Comparison of ENCODE assay signal across 24 cellular contexts in the genomic region with DNA sequence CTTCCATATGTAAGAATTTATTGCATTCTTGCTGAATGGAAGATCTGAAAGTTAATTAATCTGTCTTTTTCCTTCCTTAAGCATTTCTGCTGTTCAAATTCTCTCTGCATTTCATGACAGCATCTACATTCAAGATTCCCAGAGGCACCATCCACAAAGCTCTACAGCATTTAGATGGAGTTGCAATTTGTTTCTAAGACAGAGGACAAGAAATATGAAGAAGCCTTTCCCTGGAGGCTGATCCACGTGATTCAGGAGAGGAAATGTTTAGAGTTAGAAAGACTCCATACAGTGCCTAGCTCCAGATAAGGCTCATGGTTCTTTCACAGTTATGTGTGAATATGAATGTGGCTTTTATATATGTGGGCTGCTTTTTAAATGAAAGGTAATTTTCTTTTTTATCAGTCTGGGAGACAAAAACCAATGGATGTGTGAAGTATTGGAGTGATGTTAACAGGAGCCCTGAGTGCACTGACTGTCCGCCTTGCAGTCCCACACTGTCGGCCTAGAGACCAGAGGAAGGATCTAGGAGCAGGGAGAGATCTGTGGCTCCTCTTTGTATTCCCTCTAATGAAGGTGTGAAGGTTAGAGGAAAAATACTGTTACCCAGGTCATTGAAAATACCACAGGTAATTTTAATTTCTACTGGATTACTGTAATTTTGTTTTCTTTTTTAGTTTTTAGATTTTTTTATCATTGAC.
DNase-seq lines count a peak whose midpoint lies in the region; FAIRE-seq and TF ChIP-seq lines count a peak whose summit lies in the region.
"Had no signal": no experiment of that assay in that cellular context is flagged by ENCODE, and none has a peak within 500 bp of the region (broad histone marks: within the 10 kb centered on the region; RNA-seq: fewer than 3 reads in every experiment).

No MANE protein-coding gene starts in this region.

- H3K4me1 Mint-ChIP-seq in MCF 10A (ENCODE audit: insufficient read depth, unreplicated experiment) = peaks cover 10% of the 10 kb centered on the region
- peaks cover 4% of the 10 kb centered on the region for H3K4me1 Mint-ChIP-seq in astrocyte (ENCODE audit: low read depth, unreplicated experiment)

- H3K56ac ChIP-seq in mesendoderm (ENCODE audit: low read length) = no peak overlapping the region

- H3K36me3 Mint-ChIP-seq in MCF 10A (ENCODE audit: insufficient read depth, unreplicated experiment) (no peaks in the 10 kb centered on the region), astrocyte (ENCODE audit: low read depth, unreplicated experiment) (no peaks in the 10 kb centered on the region)

- no peaks in the 10 kb centered on the region for H3K27me3 ChIP-seq in mammary epithelial cell (ENCODE audit: insufficient read depth, low read length)
- no peaks in the 10 kb centered on the region for H3K27me3 ChIP-seq in astrocyte (ENCODE audit: insufficient read depth, low read length)
- no peaks in the 10 kb centered on the region for H3K27me3 ChIP-seq in mesendoderm (ENCODE audit: insufficient read depth, low read length, poor library complexity)
- no peaks in the 10 kb centered on the region for H3K27me3 ChIP-seq in prostate gland (replicated peaks; ENCODE audit: insufficient read depth)
- H3K27me3 ChIP-seq: BLaER1, Peyer's patch had no signal

- POLR2A ChIA-PET in MCF 10A (lab: Yijun Ruan, JAX) = interaction anchor here (0.7 kb wide), 1 partner anchor 9 kb away, joined by 3 read pairs; no protein-coding TSS in a partner anchor

- H2AK5ac ChIP-seq in mesendoderm (ENCODE audit: low read length) = no peak overlapping the region

- no peak overlapping the region for H3K23ac ChIP-seq in mesendoderm (ENCODE audit: low read length)

- H3K4me1 ChIP-seq in mammary epithelial cell (ENCODE audit: insufficient read depth, low read length) = peaks cover 5% of the 10 kb centered on the region
- H3K4me1 ChIP-seq in astrocyte (ENCODE audit: insufficient read depth, low read length) = peaks cover 4% of the 10 kb centered on the region
- H3K4me1 ChIP-seq in mesendoderm (ENCODE audit: control insufficient read depth, low read depth, low read length) = no peaks in the 10 kb centered on the region
- H3K4me1 ChIP-seq in prostate gland (replicated peaks) = no peaks in the 10 kb centered on the region
- H3K4me1 ChIP-seq: Peyer's patch had no signal

- CTCF ChIA-PET in mammary epithelial cell (lab: Charles Lee; ENCODE audit: low non-redundant PET) (no interaction called here), MCF 10A (lab: Yijun Ruan, JAX) (no interaction called here)

- intact Hi-C loops in mammary epithelial cell (cut with micrococcal nuclease) = no loop called here
- intact Hi-C loops in MCF 10A (cut with micrococcal nuclease) = no loop called here
- intact Hi-C loops in prostate gland (cut with DNase I) = no loop called here

- no peak overlapping the region for H3K4ac ChIP-seq in mesendoderm (ENCODE audit: low read depth, low read length)

- H3K9me3 Mint-ChIP-seq in MCF 10A (ENCODE audit: unreplicated experiment) (no peaks in the 10 kb centered on the region), astrocyte (ENCODE audit: unreplicated experiment) (no peaks in the 10 kb centered on the region)
- H3K9me3 Mint-ChIP-seq: CD4-positive, alpha-beta T cell had no signal

- no peaks in the 10 kb centered on the region for H3K79me2 ChIP-seq in mammary epithelial cell (ENCODE audit: insufficient read depth, low read length)
- no peaks in the 10 kb centered on the region for H3K79me2 ChIP-seq in astrocyte (ENCODE audit: insufficient read depth, low read length)
- H3K79me2 ChIP-seq in mesendoderm (ENCODE audit: control insufficient read depth, insufficient read depth, low read length) = no peaks in the 10 kb centered on the region

- no peak overlapping the region for H2BK15ac ChIP-seq in mesendoderm (replicated peaks; ENCODE audit: low read depth)

- no peaks in the 10 kb centered on the region for H3K79me1 ChIP-seq in mesendoderm (ENCODE audit: low read length)

- no peak overlapping the region for H4K5ac ChIP-seq in mesendoderm (ENCODE audit: low read length)

- H3K18ac ChIP-seq in mesendoderm (ENCODE audit: low read length) = no peak overlapping the region

- no peaks in the 10 kb centered on the region for H4K20me1 ChIP-seq in mammary epithelial cell (ENCODE audit: insufficient read depth, low read length)
- no peaks in the 10 kb centered on the region for H4K20me1 ChIP-seq in astrocyte (ENCODE audit: insufficient read depth, low read length)
- H4K20me1 ChIP-seq: BLaER1 had no signal

- dilution Hi-C loops in mammary epithelial cell (cut with HindIII; ENCODE audit: low sequenced_read_pairs) = no loop called here

- BruUV-seq in mammary epithelial cell (replicated peaks; lab: Mats Ljungman, UMichigan) (no TSS peak), MCF 10A (replicated peaks; lab: Mats Ljungman, UMichigan) (no TSS peak)

- DNase-seq in mammary epithelial cell (no peak), MCF 10A (ENCODE audit: unreplicated experiment) (no peak), astrocyte (ENCODE audit: low read depth) (no peak), mesendoderm (peak; percentile 54), DMS 273 treated with DMSO at 0.1 percent for 48 hours (lab: John Stamatoyannopoulos, UW) (no peak), HuH-7.5 (ENCODE audit: low spot score) (no peak), prostate gland (ENCODE audit: low spot score) (no peak)
- no peak for DNase-seq in activated CD4-positive, CD25-positive, alpha-beta regulatory T cell treated with anti-CD3 and anti-CD28 coated beads, Interleukin-2, amount 50 U/mL, for 72 hours
- DNase-seq: ACHN; CD4-positive, alpha-beta T cell; COR-L47; DND-41; GOT3; KBM-7; NCI-H1092; NCI-H1436; NCI-H2029; NCI-H226; NCI-H510A treated with DMSO at 0.1 percent for 48 hours; NCI-H748 treated with DMSO at 0.1 percent for 48 hours; Peyer's patch had no signal

- H3K4me3 ChIP-seq in mammary epithelial cell (replicated peaks in 1 of 3; ENCODE audit: insufficient read depth in 1 of 3, low read depth in 2 of 3, low read length in 3 of 3) = no peak overlapping the region
- H3K4me3 ChIP-seq in astrocyte (ENCODE audit: insufficient read depth, low read depth, low read length) = no peak overlapping the region
- H3K4me3 ChIP-seq in mesendoderm (ENCODE audit: low read length) = no peak overlapping the region
- no peak overlapping the region for H3K4me3 ChIP-seq in prostate gland
- H3K4me3 ChIP-seq: BLaER1, GM12878, Peyer's patch had no signal

- H4K8ac ChIP-seq in mesendoderm (ENCODE audit: low read depth, low read length) = no peak overlapping the region

- no peak overlapping the region for H3K27ac ChIP-seq in mammary epithelial cell (ENCODE audit: insufficient read depth, low read depth, low read length)
- no peak overlapping the region for H3K27ac ChIP-seq in astrocyte (ENCODE audit: low read depth, low read length)
- no peak overlapping the region for H3K27ac ChIP-seq in mesendoderm (ENCODE audit: low read depth, low read length)
- no peak overlapping the region for H3K27ac ChIP-seq in prostate gland
- H3K27ac ChIP-seq: 22Rv1, BLaER1, Peyer's patch had no signal

- TF ChIP-seq POLR2A in prostate gland (IDR thresholded peaks at IDR 0.05) = no peak

- H3K9ac ChIP-seq in mammary epithelial cell (ENCODE audit: insufficient read depth, low read length) (no peak overlapping the region), astrocyte (ENCODE audit: low read length) (no peak overlapping the region), mesendoderm (ENCODE audit: low read length) (no peak overlapping the region)
- H3K9ac ChIP-seq: BLaER1 had no signal

- peak; percentile 9 for FAIRE-seq in astrocyte (lab: Jason Lieb, UNC)
- FAIRE-seq: GM12878 had no signal

- H2BK120ac ChIP-seq in mesendoderm (ENCODE audit: low read depth, low read length) = no peak overlapping the region

- H2AFZ ChIP-seq in mammary epithelial cell (ENCODE audit: low read depth, low read length) (peak overlapping the region; percentile 18), astrocyte (ENCODE audit: low read depth, low read length) (no peak overlapping the region)

- H3K4me2 ChIP-seq in mammary epithelial cell (ENCODE audit: insufficient read depth, low read depth, low read length) = no peak overlapping the region
- no peak overlapping the region for H3K4me2 ChIP-seq in astrocyte (ENCODE audit: low read length)
- no peak overlapping the region for H3K4me2 ChIP-seq in mesendoderm (ENCODE audit: low read length)
- H3K4me2 ChIP-seq: BLaER1 had no signal

- no peak overlapping the region for H2BK5ac ChIP-seq in mesendoderm (ENCODE audit: low read length)

- H3K4me3 Mint-ChIP-seq in MCF 10A (ENCODE audit: unreplicated experiment) (no peak overlapping the region), astrocyte (ENCODE audit: unreplicated experiment) (no peak overlapping the region)
- H3K4me3 Mint-ChIP-seq: CD4-positive, alpha-beta T cell had no signal

- H3K27ac Mint-ChIP-seq in MCF 10A (ENCODE audit: low read depth, unreplicated experiment) = no peak overlapping the region
- no peak overlapping the region for H3K27ac Mint-ChIP-seq in astrocyte (ENCODE audit: unreplicated experiment)
- H3K27ac Mint-ChIP-seq: CD4-positive, alpha-beta T cell had no signal

- no peaks in the 10 kb centered on the region for H3K9me3 ChIP-seq in mammary epithelial cell (replicated peaks; ENCODE audit: insufficient read depth, low read length)
- H3K9me3 ChIP-seq in astrocyte (ENCODE audit: insufficient read depth, low read depth, low read length) = no peaks in the 10 kb centered on the region
- no peaks in the 10 kb centered on the region for H3K9me3 ChIP-seq in prostate gland
- H3K9me3 ChIP-seq: BLaER1, Peyer's patch had no signal

- 91% methylated on average over 3 of the region's 3 CpGs for WGBS in mammary epithelial cell (ENCODE audit: low coverage, missing lambda C conversion rate)
- WGBS in mesendoderm (ENCODE audit: extremely low coverage, insufficient coverage, low lambda C conversion rate) = no CpG with 5 or more reads among the region's 3 CpGs
- WGBS in prostate gland = 88% methylated on average over 3 of the region's 3 CpGs

- in situ Hi-C loops in mammary epithelial cell (cut with MboI; ENCODE audit: low sequenced_read_pairs in 2 of 2) = no loop called here

- no peaks in the 10 kb centered on the region for H3K27me3 Mint-ChIP-seq in MCF 10A (ENCODE audit: insufficient read depth, unreplicated experiment)
- H3K27me3 Mint-ChIP-seq in astrocyte (ENCODE audit: low read depth, unreplicated experiment) = no peaks in the 10 kb centered on the region
- H3K27me3 Mint-ChIP-seq: CD4-positive, alpha-beta T cell had no signal

- TF ChIP-seq CTCF in mammary epithelial cell (conservative IDR thresholded peaks at IDR 0.05 in 1 of 2, IDR thresholded peaks at IDR 0.05 in 1 of 2; ENCODE audit: extremely low read depth in 1 of 2, insufficient read depth in 1 of 2, low read depth in 1 of 2, low read length in 2 of 2) = no peak
- no peak for TF ChIP-seq CTCF in MCF 10A (IDR thresholded peaks at IDR 0.05; ENCODE audit: unreplicated experiment)
- TF ChIP-seq CTCF in astrocyte (IDR thresholded peaks at IDR 0.05; ENCODE audit: insufficient read depth, low read depth, low read length) = no peak
- TF ChIP-seq CTCF in prostate gland (IDR thresholded peaks at IDR 0.05) = no peak

- H3K36me3 ChIP-seq in mammary epithelial cell (ENCODE audit: insufficient read depth, low read length) (no peaks in the 10 kb centered on the region), astrocyte (ENCODE audit: insufficient read depth, low read length) (no peaks in the 10 kb centered on the region), mesendoderm (ENCODE audit: control insufficient read depth, insufficient read depth, low read length) (no peaks in the 10 kb centered on the region), prostate gland (no peaks in the 10 kb centered on the region)
- H3K36me3 ChIP-seq: BLaER1, Peyer's patch had no signal
